ENCODE assay signal across 8 cellular contexts in the genomic region with DNA sequence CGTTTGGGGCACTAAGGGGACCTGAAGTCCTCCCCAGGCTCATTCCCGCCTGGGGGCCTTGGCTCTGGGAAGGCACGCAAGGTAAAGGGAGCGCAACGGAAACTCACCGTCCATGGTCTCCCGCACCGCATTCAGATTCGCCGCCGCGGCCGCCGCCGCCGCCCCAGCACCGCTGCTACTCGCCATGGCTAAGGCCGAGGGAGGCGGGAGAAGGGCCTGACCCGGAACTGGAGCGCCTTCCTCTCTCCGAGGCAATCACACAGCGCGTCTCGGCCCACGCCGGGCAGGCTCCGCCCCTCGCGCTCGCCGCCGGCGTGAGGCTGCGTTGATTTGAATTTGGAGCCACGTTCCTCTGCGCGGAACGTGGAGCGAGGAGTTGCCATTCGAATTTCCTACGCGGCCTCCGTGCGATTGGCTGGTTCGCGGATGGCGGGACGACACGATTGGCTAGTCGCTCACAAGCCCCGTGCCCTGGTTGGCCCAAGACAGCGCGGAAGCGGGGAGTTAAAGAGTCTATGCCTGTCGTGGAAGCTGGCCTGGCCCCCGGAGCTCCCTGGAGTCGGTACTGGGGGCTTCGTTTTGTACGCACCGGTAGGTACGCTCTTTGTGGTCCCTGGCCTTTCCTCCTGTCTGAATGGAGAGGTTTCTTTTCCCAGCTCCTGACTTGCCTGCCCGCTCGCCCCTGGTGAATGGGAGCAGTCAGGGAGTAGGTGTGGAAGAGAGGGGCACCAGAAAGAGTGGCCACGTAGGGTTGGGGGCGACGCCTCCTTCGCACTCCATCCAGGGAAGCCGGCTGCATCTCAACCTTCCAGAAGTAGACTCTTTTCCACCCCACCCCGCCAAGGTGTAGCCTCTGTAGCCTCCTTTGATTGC. TPM values are rescaled to one million over a fixed set of nuclear protein-coding genes. Genes with fewer than 3 reads are reported as not detected.
A peak's percentile ranks its signal among the peaks of the same experiment; 100 is the strongest.
DNase-seq lines count a peak whose midpoint lies in the region; ATAC-seq and TF ChIP-seq lines count a peak whose summit lies in the region.

A gene (plus strand): TSS at position 507 of the 873 bp plus-strand sequence. CDS start 1,018 bp downstream, outside the sequence.
A gene with protein sequence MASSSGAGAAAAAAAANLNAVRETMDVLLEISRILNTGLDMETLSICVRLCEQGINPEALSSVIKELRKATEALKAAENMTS (minus strand): TSS at position 213 of the 873 bp plus-strand sequence. CDS start 27 bp downstream, at position 186.

- H3K4me3 ChIP-seq in epithelial cell of proximal tubule (ENCODE audit: low read depth, low read length) = peak within 1 kb of the TSS; percentile 98

- TF ChIP-seq CTCF in epithelial cell of proximal tubule (conservative IDR thresholded peaks at IDR 0.05; ENCODE audit: low read depth, low read length) = no peak

- DNase-seq in DMS79 (lab: John Stamatoyannopoulos, UW) (peak; percentile 91), KG1 (lab: John Stamatoyannopoulos, UW) (peak; percentile 92), epithelial cell of proximal tubule (ENCODE audit: low read depth) (peak; percentile 82), mucosa of gallbladder (ENCODE audit: low spot score) (peak; percentile 97)
- DNase-seq in activated T-cell treated with anti-CD3 and anti-CD28 coated beads, Interleukin-2, amount 50 U/mL, for 1 hour = peak; percentile 93
- DNase-seq in stimulated activated CD8-positive, alpha-beta memory T cell treated with anti-CD3 and anti-CD28 coated beads, Interleukin-4, amount 100 ng/mL, for 24 hours (ENCODE audit: low read depth) = peak; percentile 94

- peak; percentile 95 for ATAC-seq in GM21737 (IDR thresholded peaks at IDR 0.05; ENCODE audit: unreplicated experiment)

TF ChIP-seq in PFSK-1, 5 proteins besides CTCF, POLR2A, EP300 and RAD21:
- TF ChIP-seq SIN3A (IDR thresholded peaks at IDR 0.05; ENCODE audit: borderline replicate concordance, insufficient read depth, low read length) = 0 out of 2 replicates have a peak, but pooled peaks have one; percentile 19
- TF ChIP-seq POLR2AphosphoS5 (IDR thresholded peaks at IDR 0.05; ENCODE audit: low read depth, low read length) = peak; percentile 72
- TF ChIP-seq, protein P1, sequence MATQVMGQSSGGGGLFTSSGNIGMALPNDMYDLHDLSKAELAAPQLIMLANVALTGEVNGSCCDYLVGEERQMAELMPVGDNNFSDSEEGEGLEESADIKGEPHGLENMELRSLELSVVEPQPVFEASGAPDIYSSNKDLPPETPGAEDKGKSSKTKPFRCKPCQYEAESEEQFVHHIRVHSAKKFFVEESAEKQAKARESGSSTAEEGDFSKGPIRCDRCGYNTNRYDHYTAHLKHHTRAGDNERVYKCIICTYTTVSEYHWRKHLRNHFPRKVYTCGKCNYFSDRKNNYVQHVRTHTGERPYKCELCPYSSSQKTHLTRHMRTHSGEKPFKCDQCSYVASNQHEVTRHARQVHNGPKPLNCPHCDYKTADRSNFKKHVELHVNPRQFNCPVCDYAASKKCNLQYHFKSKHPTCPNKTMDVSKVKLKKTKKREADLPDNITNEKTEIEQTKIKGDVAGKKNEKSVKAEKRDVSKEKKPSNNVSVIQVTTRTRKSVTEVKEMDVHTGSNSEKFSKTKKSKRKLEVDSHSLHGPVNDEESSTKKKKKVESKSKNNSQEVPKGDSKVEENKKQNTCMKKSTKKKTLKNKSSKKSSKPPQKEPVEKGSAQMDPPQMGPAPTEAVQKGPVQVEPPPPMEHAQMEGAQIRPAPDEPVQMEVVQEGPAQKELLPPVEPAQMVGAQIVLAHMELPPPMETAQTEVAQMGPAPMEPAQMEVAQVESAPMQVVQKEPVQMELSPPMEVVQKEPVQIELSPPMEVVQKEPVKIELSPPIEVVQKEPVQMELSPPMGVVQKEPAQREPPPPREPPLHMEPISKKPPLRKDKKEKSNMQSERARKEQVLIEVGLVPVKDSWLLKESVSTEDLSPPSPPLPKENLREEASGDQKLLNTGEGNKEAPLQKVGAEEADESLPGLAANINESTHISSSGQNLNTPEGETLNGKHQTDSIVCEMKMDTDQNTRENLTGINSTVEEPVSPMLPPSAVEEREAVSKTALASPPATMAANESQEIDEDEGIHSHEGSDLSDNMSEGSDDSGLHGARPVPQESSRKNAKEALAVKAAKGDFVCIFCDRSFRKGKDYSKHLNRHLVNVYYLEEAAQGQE (IDR thresholded peaks at IDR 0.05; ENCODE audit: insufficient read depth in 1 of 2, low read depth in 2 of 2, low read length in 2 of 2) = no peak
- peak; percentile 43 for TF ChIP-seq FOXP2 (optimal IDR thresholded peaks at IDR 0.05; ENCODE audit: borderline replicate concordance, extremely low read depth, extremely low read length, insufficient read depth)
- 0 out of 2 replicates have a peak, but pooled peaks have one; percentile 36 for TF ChIP-seq TAF1 (IDR thresholded peaks at IDR 0.05; ENCODE audit: borderline replicate concordance, insufficient read depth, low read length)

RNA-seq across cellular contexts. Expression of the first gene that starts in this region (rescaled TPM):
- 1.4 TPM for polyA plus RNA-seq in PFSK-1 (2012; ENCODE audit: insufficient read length, low read depth)
- total RNA-seq in epithelial cell of proximal tubule (9.8 and 16.3 TPM in 2 replicates), mucosa of gallbladder (3.4 TPM)

RNA-seq across cellular contexts. Expression of the second gene that starts in this region (rescaled TPM):
- polyA plus RNA-seq in PFSK-1 (2012; ENCODE audit: insufficient read length, low read depth) = 5.2 TPM
- 22.5 and 42.1 TPM in 2 replicates for total RNA-seq in epithelial cell of proximal tubule
- total RNA-seq in mucosa of gallbladder = 4.7 TPM

Comparison
In these comparisons a context has a peak if more than half of its experiments do, and no peak if none do; other contexts are left out.
1. Peak in every context shown above with its lines: DNase-seq, ATAC-seq and H3K4me3 ChIP-seq.